In the genomic region with DNA sequence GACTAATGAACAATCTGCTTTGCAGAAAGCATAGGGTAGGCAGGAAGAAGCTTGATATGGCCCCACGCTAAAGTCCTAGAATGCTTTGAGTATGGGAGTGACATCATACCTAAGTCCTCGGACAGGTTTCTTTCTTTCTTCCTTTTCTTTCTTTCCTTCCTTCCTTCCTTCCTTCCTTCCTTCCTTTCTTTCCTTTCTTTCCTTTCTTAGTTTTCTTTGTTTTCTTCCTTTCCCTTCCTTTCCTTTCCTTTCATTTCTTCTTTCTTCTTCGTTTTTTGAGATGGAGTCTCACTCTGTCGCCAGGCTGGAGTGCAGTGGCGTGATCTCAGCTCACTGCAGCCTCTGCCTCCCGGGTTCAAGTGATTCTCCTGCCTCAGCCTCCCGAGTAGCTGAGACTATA, we compare ENCODE assay signal across 1 cellular context.
TF ChIP-seq lines count a peak whose summit lies in the region.

No MANE protein-coding gene starts in this region.

TF ChIP-seq in HEK293, 187 proteins besides CTCF, POLR2A, EP300 and RAD21:
- TF ChIP-seq, protein P1, sequence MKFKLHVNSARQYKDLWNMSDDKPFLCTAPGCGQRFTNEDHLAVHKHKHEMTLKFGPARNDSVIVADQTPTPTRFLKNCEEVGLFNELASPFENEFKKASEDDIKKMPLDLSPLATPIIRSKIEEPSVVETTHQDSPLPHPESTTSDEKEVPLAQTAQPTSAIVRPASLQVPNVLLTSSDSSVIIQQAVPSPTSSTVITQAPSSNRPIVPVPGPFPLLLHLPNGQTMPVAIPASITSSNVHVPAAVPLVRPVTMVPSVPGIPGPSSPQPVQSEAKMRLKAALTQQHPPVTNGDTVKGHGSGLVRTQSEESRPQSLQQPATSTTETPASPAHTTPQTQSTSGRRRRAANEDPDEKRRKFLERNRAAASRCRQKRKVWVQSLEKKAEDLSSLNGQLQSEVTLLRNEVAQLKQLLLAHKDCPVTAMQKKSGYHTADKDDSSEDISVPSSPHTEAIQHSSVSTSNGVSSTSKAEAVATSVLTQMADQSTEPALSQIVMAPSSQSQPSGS (tag by site-specific recombination; IDR thresholded peaks at IDR 0.05; ENCODE audit: low read depth) = peak; percentile 46; the same call in 1 of the 2 replicates
- peak; percentile 87 for TF ChIP-seq ZNF366 (tag by site-specific recombination; conservative IDR thresholded peaks at IDR 0.05)
- TF ChIP-seq PRDM1 (tag by site-specific recombination; IDR thresholded peaks at IDR 0.05) = peak; percentile 96
